Comparison of ENCODE assay signal across 12 cellular contexts in the genomic region with DNA sequence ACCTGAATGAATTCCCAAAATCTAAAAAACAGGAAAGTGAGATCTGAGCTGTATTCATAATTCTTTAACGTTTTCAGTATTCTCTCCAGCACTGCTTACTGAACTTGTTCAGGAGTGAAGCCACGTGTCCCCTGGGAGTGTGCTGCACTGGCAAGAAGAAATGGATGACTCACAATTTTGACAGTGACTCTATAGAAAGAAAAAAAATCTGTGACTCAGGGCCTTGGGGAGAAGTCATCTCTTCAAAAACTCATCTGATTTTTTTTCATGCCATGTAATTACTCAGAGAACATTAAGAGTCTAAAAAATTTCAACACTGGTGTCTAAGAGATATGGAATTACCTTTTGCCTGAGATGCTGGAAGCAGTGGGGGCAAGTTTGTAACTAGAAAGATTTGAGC. TPM values are rescaled to one million over a fixed set of nuclear protein-coding genes. Genes with fewer than 3 reads are reported as not detected.
A peak's percentile ranks its signal among the peaks of the same experiment; 100 is the strongest.
DNase-seq lines count a peak whose midpoint lies in the region; TF ChIP-seq lines count a peak whose summit lies in the region.
"Had no signal": no experiment of that assay in that cellular context is flagged by ENCODE, and none has a peak within 500 bp of the region (broad histone marks: within the 10 kb centered on the region; RNA-seq: fewer than 3 reads in every experiment).

No MANE protein-coding gene starts in this region.

- H3K27me3 ChIP-seq in dorsolateral prefrontal cortex = no peaks in the 10 kb centered on the region
- no peaks in the 10 kb centered on the region for H3K27me3 ChIP-seq in uterus
- H3K27me3 ChIP-seq: gastrocnemius medialis had no signal

- H3K9me3 ChIP-seq in uterus = no peaks in the 10 kb centered on the region
- H3K9me3 ChIP-seq: gastrocnemius medialis had no signal

- H3K4me1 Mint-ChIP-seq in activated T-helper 2 cell treated with anti-CD3 and anti-CD28 coated beads, Interferon-gamma antibody, Interleukin-2, Interleukin-4, amounts not matched to agents 10 μg/mL and 5 μg/mL and 100 μg/mL, durations not matched to agents 14 hours and 24 hours and 36 hours (ENCODE audit: low read depth) = no peaks in the 10 kb centered on the region

- H3K36me3 ChIP-seq in uterus = no peaks in the 10 kb centered on the region
- H3K36me3 ChIP-seq: gastrocnemius medialis had no signal

- no peaks in the 10 kb centered on the region for H3K4me1 ChIP-seq in uterus
- H3K4me1 ChIP-seq: gastrocnemius medialis had no signal

- no peak for TF ChIP-seq CTCF in NB4 (IDR thresholded peaks at IDR 0.05; ENCODE audit: low read depth, low read length)
- TF ChIP-seq CTCF in dorsolateral prefrontal cortex (IDR thresholded peaks at IDR 0.05 in 54 of 56, conservative IDR thresholded peaks at IDR 0.05 in 2 of 56; ENCODE audit: low read depth in 1 of 56, partially characterized antibody in 56 of 56) = no peak
- TF ChIP-seq CTCF in uterus (IDR thresholded peaks at IDR 0.05) = no peak

- peak; percentile 10 for DNase-seq in DMS79 treated with DMSO at 0.1 percent for 48 hours (lab: John Stamatoyannopoulos, UW)
- DNase-seq in DMS79 (lab: John Stamatoyannopoulos, UW) = no peak
- peak; percentile 83 for DNase-seq in NB4 (ENCODE audit: low read depth)
- DNase-seq in dorsolateral prefrontal cortex = peak in 7 of 10 donors; percentile 28 to 76 (median 55)
- peak; percentile 91 for DNase-seq in skeletal muscle cell (ENCODE audit: low read depth)
- no peak for DNase-seq in COLO668 (lab: John Stamatoyannopoulos, UW; ENCODE audit: unreplicated experiment)
- DNase-seq in activated T-helper 2 cell treated with anti-CD3 and anti-CD28 coated beads, Interferon-gamma antibody, Interleukin-2, Interleukin-4, amounts not matched to agents 10 μg/mL and 5 μg/mL and 100 μg/mL, durations not matched to agents 14 hours and 24 hours and 36 hours (ENCODE audit: low spot score) = no peak
- DNase-seq in uterus = no peak
- DNase-seq: C1 segment of cervical spinal cord; stimulated activated CD4-positive, alpha-beta T cell treated with anti-CD3 and anti-CD28 coated beads, Interleukin-2, amount 100 ng/mL, for 48 hours had no signal

- no peaks in the 10 kb centered on the region for H3K27me3 Mint-ChIP-seq in activated T-helper 2 cell treated with anti-CD3 and anti-CD28 coated beads, Interferon-gamma antibody, Interleukin-2, Interleukin-4, amounts not matched to agents 10 μg/mL and 5 μg/mL and 100 μg/mL, durations not matched to agents 14 hours and 24 hours and 36 hours (ENCODE audit: low read depth)

- H3K4me3 ChIP-seq in NB4 (ENCODE audit: low read depth, low read length) (no peak overlapping the region), dorsolateral prefrontal cortex (no peak overlapping the region), skeletal muscle cell (ENCODE audit: low read depth, low read length) (no peak overlapping the region), uterus (no peak overlapping the region)
- H3K4me3 ChIP-seq: gastrocnemius medialis had no signal

- H3K27ac ChIP-seq in dorsolateral prefrontal cortex = peak overlapping the region in 9 of 59 donors; percentile 8 to 55 (median 25)
- no peak overlapping the region for H3K27ac ChIP-seq in uterus
- H3K27ac ChIP-seq: gastrocnemius medialis, VCaP had no signal

- intact Hi-C loops in dorsolateral prefrontal cortex (cut with DNase I) (no loop called here), uterus (cut with DNase I; ENCODE audit: low total_unique reads) (no loop called here)
- intact Hi-C loops in activated T-helper 2 cell treated with anti-CD3 and anti-CD28 coated beads, Interferon-gamma antibody, Interleukin-2, Interleukin-4, amounts not matched to agents 10 μg/mL and 5 μg/mL and 100 μg/mL, durations not matched to agents 14 hours and 24 hours and 36 hours (cut with micrococcal nuclease) = no loop called here

- H3K27ac Mint-ChIP-seq in activated T-helper 2 cell treated with anti-CD3 and anti-CD28 coated beads, Interferon-gamma antibody, Interleukin-2, Interleukin-4, amounts not matched to agents 10 μg/mL and 5 μg/mL and 100 μg/mL, durations not matched to agents 14 hours and 24 hours and 36 hours = no peak overlapping the region

- no peak overlapping the region for H3K4me3 Mint-ChIP-seq in activated T-helper 2 cell treated with anti-CD3 and anti-CD28 coated beads, Interferon-gamma antibody, Interleukin-2, Interleukin-4, amounts not matched to agents 10 μg/mL and 5 μg/mL and 100 μg/mL, durations not matched to agents 14 hours and 24 hours and 36 hours (ENCODE audit: low read depth)

- TF ChIP-seq POLR2A in NB4 (IDR thresholded peaks at IDR 0.05; ENCODE audit: extremely low read depth, insufficient read length) = no peak
- no peak for TF ChIP-seq POLR2A in uterus (IDR thresholded peaks at IDR 0.05)

- H3K9me3 Mint-ChIP-seq in activated T-helper 2 cell treated with anti-CD3 and anti-CD28 coated beads, Interferon-gamma antibody, Interleukin-2, Interleukin-4, amounts not matched to agents 10 μg/mL and 5 μg/mL and 100 μg/mL, durations not matched to agents 14 hours and 24 hours and 36 hours = no peaks in the 10 kb centered on the region

- H3K36me3 Mint-ChIP-seq in activated T-helper 2 cell treated with anti-CD3 and anti-CD28 coated beads, Interferon-gamma antibody, Interleukin-2, Interleukin-4, amounts not matched to agents 10 μg/mL and 5 μg/mL and 100 μg/mL, durations not matched to agents 14 hours and 24 hours and 36 hours (ENCODE audit: low read depth) = no peaks in the 10 kb centered on the region

RNA-seq across cellular contexts. Expression of a gene that starts 39.7 kb away (rescaled TPM):
- total RNA-seq in dorsolateral prefrontal cortex (1 to 10 TPM in 110 of 120 experiments, under 1 TPM in 10; 0.81 to 3.0 (median 1.7) TPM), uterus (1 to 10 TPM in 2 of 4 donors, under 1 TPM in 2; 0.26 to 5.1 (median 1.3) TPM)
- 0.25 and 0.39 TPM in 2 replicates for total RNA-seq in activated T-helper 2 cell treated with anti-CD3 and anti-CD28 coated beads, Interferon-gamma antibody, Interleukin-2, Interleukin-4, amounts not matched to agents 10 μg/mL and 5 μg/mL and 100 μg/mL, durations not matched to agents 14 hours and 24 hours and 36 hours

Comparison
In these comparisons a context has a peak if more than half of its experiments do, and no peak if none do; other contexts are left out.
1. DNase-seq: peak in DMS79 treated with DMSO at 0.1 percent for 48 hours (single experiment), NB4 (single experiment), dorsolateral prefrontal cortex (7 of 10) and skeletal muscle cell (single experiment); none in DMS79 (single experiment), COLO668 (single experiment), activated T-helper 2 cell treated with anti-CD3 and anti-CD28 coated beads, Interferon-gamma antibody, Interleukin-2, Interleukin-4, amounts not matched to agents 10 μg/mL and 5 μg/mL and 100 μg/mL, durations not matched to agents 14 hours and 24 hours and 36 hours (single experiment) and uterus (0 of 2).